Comparison of ENCODE assay signal across 8 cellular contexts in genomic region chr22:37545703-37546435, GRCh38. TPM values are rescaled to one million over a fixed set of nuclear protein-coding genes. Genes with fewer than 3 reads are reported as not detected.
DNase-seq lines count a peak whose midpoint lies in the region; ATAC-seq lines count a peak whose summit lies in the region.

No MANE protein-coding gene starts in this region.

- H3K9me3 ChIP-seq in Karpas-422 (ENCODE audit: low read length), result no peaks in the 10 kb centered on the region

- no peaks in the 10 kb centered on the region for H3K79me2 ChIP-seq in Karpas-422 (ENCODE audit: low read length)

- no peak overlapping the region for H3K4me3 ChIP-seq in Karpas-422 (ENCODE audit: low read length)

- no peaks in the 10 kb centered on the region for H3K9me3 Mint-ChIP-seq in effector memory CD8-positive, alpha-beta T cell

- H3K27ac ChIP-seq in Karpas-422 (ENCODE audit: low read length), result no peak overlapping the region

- peaks cover 8 to 20% of the 10 kb centered on the region in 2 donors for H3K4me1 Mint-ChIP-seq in effector memory CD8-positive, alpha-beta T cell (ENCODE audit: low read depth in 2 of 2)

- no peaks in the 10 kb centered on the region for H3K27me3 ChIP-seq in Karpas-422 (ENCODE audit: low read length)

- DNase-seq in HT1080 (ENCODE audit: low read depth), result peak; percentile 88
- DNase-seq in cerebellar cortex (ENCODE audit: low spot score), result peak; percentile 89
- DNase-seq in kidney tubule cell (ENCODE audit: low spot score), result peak; percentile 92
- DNase-seq in stromal cell of bone marrow (ENCODE audit: low read depth), result peak; percentile 95
- no peak for DNase-seq in Karpas-422
- DNase-seq in NCI-H1105 treated with DMSO at 0.1 percent for 48 hours (lab: John Stamatoyannopoulos, UW), result no peak
- no peak for DNase-seq in effector memory CD8-positive, alpha-beta T cell

- H3K36me3 ChIP-seq in Karpas-422 (ENCODE audit: insufficient read depth, low read length), result no peaks in the 10 kb centered on the region

- peaks cover 7% of the 10 kb centered on the region for H3K36me3 Mint-ChIP-seq in effector memory CD8-positive, alpha-beta T cell (ENCODE audit: insufficient read depth)

- H2AFZ ChIP-seq in Karpas-422 (ENCODE audit: low read length), result no peak overlapping the region

- H4K20me1 ChIP-seq in Karpas-422 (ENCODE audit: insufficient read depth, low read depth, low read length), result no peaks in the 10 kb centered on the region

- no peaks in the 10 kb centered on the region for H3K9me2 ChIP-seq in Karpas-422 (replicated peaks; ENCODE audit: insufficient read depth, low read length)

- H3K27ac Mint-ChIP-seq in effector memory CD8-positive, alpha-beta T cell, result peak overlapping the region in 1 of 2 donors; percentile 58

- ATAC-seq in HG03571 (IDR thresholded peaks at IDR 0.05; ENCODE audit: unreplicated experiment), result no peak
- ATAC-seq in effector memory CD8-positive, alpha-beta T cell (replicated peaks), result no peak

- no peak overlapping the region for H3K4me2 ChIP-seq in Karpas-422 (ENCODE audit: low read depth, low read length, poor library complexity, severe bottlenecking)

- no peak overlapping the region for H3K4me3 Mint-ChIP-seq in effector memory CD8-positive, alpha-beta T cell

- no peak overlapping the region for H3K9ac ChIP-seq in Karpas-422 (ENCODE audit: low read length)

- H3K4me1 ChIP-seq in Karpas-422 (ENCODE audit: low read length), result peaks cover 9% of the 10 kb centered on the region

- H3K27me3 Mint-ChIP-seq in effector memory CD8-positive, alpha-beta T cell, result peaks cover 8 to 39% of the 10 kb centered on the region in 2 donors

RNA-seq across cellular contexts. Expression of gene CDC42EP1, which starts 14.4 kb away (rescaled TPM):
- total RNA-seq in HT1080 (2014; rRNA removed; shearing (Covaris generic)), result 67.3 and 95.3 TPM in 2 replicates
- 104 and 115 TPM in 2 replicates for polyA plus RNA-seq in HT1080 (2015; cell fraction: cytosol; rRNA removed)
- 38.1 and 39.0 TPM in 2 replicates for polyA plus RNA-seq in HT1080 (2015; cell fraction: nucleus; rRNA removed)
- not detected in 2 replicates for total RNA-seq in Karpas-422 (2014; rRNA removed; shearing (Covaris generic); ENCODE audit: low replicate concordance)

RNA-seq across cellular contexts. Expression of gene CARD10, which starts 26.7 kb away (rescaled TPM):
- 22.4 and 25.4 TPM in 2 replicates for total RNA-seq in HT1080 (2014; rRNA removed; shearing (Covaris generic))
- polyA plus RNA-seq in HT1080 (2015; cell fraction: cytosol; rRNA removed), result 19.4 and 20.2 TPM in 2 replicates
- polyA plus RNA-seq in HT1080 (2015; cell fraction: nucleus; rRNA removed), result 32.7 and 33.8 TPM in 2 replicates
- not detected in 2 replicates for total RNA-seq in Karpas-422 (2014; rRNA removed; shearing (Covaris generic); ENCODE audit: low replicate concordance)

RNA-seq across cellular contexts. Expression of gene LGALS2, which starts 34.0 kb away (rescaled TPM):
- not detected in 2 replicates for total RNA-seq in HT1080 (2014; rRNA removed; shearing (Covaris generic))
- not detected in 2 replicates for polyA plus RNA-seq in HT1080 (2015; cell fraction: cytosol; rRNA removed)
- not detected in 2 replicates for polyA plus RNA-seq in HT1080 (2015; cell fraction: nucleus; rRNA removed)
- total RNA-seq in Karpas-422 (2014; rRNA removed; shearing (Covaris generic); ENCODE audit: low replicate concordance), result not detected in 2 replicates

RNA-seq across cellular contexts. Expression of gene MFNG, which starts 59.7 kb away (rescaled TPM):
- not detected in 2 replicates for total RNA-seq in HT1080 (2014; rRNA removed; shearing (Covaris generic))
- polyA plus RNA-seq in HT1080 (2015; cell fraction: cytosol; rRNA removed), result 0.05 and 0.08 TPM in 2 replicates
- polyA plus RNA-seq in HT1080 (2015; cell fraction: nucleus; rRNA removed), result 0.49 and 0.85 TPM in 2 replicates
- total RNA-seq in Karpas-422 (2014; rRNA removed; shearing (Covaris generic); ENCODE audit: low replicate concordance), result 91.1 and 105 TPM in 2 replicates

Comparison
In these comparisons a context has a peak if more than half of its experiments do, and no peak if none do; other contexts are left out.
1. DNase-seq: peak in HT1080 (single experiment), cerebellar cortex (single experiment), kidney tubule cell (single experiment) and stromal cell of bone marrow (single experiment); none in Karpas-422 (single experiment), NCI-H1105 treated with DMSO at 0.1 percent for 48 hours (single experiment) and effector memory CD8-positive, alpha-beta T cell (0 of 3).
2. RNA of gene CDC42EP1, which starts 14.4 kb away (total RNA-seq): 67.3 to 95.3 TPM in HT1080; not detected in Karpas-422; every median in the first group is over 10 times any median in the second.
3. RNA of gene CARD10, which starts 26.7 kb away (total RNA-seq): 22.4 to 25.4 TPM in HT1080; not detected in Karpas-422; every median in the first group is over 10 times any median in the second.